ENCODE assay signal across 1 cellular context in the genomic region with DNA sequence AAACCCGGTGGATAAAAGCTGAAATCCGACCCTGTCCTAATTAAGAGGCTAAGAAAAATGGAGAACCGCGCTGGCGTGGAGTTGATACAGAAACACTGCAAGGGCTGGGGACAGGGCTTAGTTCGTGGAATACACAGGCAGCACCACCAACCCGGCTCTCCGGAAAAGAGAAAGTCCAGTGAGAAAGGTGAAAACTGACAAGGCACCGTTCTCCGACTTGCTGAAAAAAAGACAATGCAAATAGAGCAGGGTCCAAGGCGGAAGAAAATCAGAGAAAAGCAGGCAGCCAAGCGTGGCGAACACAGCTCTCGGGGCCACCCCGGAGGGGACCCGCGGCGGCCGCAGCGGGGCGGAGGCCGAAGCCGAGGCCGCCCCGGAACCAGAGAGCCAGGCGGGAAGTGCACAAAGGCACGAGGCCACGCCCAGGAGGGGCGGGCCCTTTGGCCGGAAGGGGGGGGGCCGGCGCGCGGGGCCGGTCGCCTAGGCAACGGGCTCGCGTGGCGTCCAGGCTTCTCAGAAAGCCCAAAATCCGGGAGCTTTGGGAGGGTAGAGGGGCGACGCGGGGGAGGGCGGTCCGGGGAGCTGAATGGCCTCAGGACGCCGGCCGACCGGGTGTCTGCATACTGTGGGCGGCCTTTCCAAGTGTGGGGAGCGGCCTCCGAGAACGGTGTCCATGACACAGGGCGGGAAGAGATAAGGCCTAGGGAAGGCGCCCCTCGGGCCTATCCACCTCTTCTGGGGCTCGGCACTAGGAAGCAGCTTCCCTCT.
A peak's percentile ranks its signal among the peaks of the same experiment; 100 is the strongest.
TF ChIP-seq lines count a peak whose summit lies in the region.

No MANE protein-coding gene starts in this region.

TF ChIP-seq in K562, 482 proteins besides CTCF, POLR2A, EP300 and RAD21 (continued from another document and continues in another):
- TF ChIP-seq, protein P1, sequence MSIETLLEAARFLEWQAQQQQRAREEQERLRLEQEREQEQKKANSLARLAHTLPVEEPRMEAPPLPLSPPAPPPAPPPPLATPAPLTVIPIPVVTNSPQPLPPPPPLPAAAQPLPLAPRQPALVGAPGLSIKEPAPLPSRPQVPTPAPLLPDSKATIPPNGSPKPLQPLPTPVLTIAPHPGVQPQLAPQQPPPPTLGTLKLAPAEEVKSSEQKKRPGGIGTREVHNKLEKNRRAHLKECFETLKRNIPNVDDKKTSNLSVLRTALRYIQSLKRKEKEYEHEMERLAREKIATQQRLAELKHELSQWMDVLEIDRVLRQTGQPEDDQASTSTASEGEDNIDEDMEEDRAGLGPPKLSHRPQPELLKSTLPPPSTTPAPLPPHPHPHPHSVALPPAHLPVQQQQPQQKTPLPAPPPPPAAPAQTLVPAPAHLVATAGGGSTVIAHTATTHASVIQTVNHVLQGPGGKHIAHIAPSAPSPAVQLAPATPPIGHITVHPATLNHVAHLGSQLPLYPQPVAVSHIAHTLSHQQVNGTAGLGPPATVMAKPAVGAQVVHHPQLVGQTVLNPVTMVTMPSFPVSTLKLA (conservative IDR thresholded peaks at IDR 0.05): peak; percentile 69 to 83
- peak; percentile 85 for TF ChIP-seq POLR2G (IDR thresholded peaks at IDR 0.05; ENCODE audit: low read depth, low read length)
- peak; percentile 51; the same call in 1 of the 2 replicates for TF ChIP-seq TFAP4 (CRISPR knock-in tag; IDR thresholded peaks at IDR 0.05; ENCODE audit: borderline replicate concordance)
- no peak for TF ChIP-seq USF2 (CRISPR knock-in tag; IDR thresholded peaks at IDR 0.05)
- TF ChIP-seq SIN3A (IDR thresholded peaks at IDR 0.05; ENCODE audit: borderline replicate concordance in 2 of 2, control insufficient read depth in 1 of 2, low read depth in 2 of 2, low read length in 2 of 2): 0 out of 4 replicates have a peak, but pooled peaks of 1 of the 2 experiments have one; percentile 12
- no peak for TF ChIP-seq ZBTB5 (IDR thresholded peaks at IDR 0.05)
- no peak for TF ChIP-seq ZNF431 (CRISPR knock-in tag; IDR thresholded peaks at IDR 0.05)
- TF ChIP-seq MAZ (CRISPR knock-in tag; conservative IDR thresholded peaks at IDR 0.05 in 1 of 2, IDR thresholded peaks at IDR 0.05 in 1 of 2): no peak; a peak in 1 of 4 replicates
- TF ChIP-seq NBN (IDR thresholded peaks at IDR 0.05; ENCODE audit: low read depth): peak; percentile 43; the same call in 1 of the 2 replicates
- TF ChIP-seq, protein P2, sequence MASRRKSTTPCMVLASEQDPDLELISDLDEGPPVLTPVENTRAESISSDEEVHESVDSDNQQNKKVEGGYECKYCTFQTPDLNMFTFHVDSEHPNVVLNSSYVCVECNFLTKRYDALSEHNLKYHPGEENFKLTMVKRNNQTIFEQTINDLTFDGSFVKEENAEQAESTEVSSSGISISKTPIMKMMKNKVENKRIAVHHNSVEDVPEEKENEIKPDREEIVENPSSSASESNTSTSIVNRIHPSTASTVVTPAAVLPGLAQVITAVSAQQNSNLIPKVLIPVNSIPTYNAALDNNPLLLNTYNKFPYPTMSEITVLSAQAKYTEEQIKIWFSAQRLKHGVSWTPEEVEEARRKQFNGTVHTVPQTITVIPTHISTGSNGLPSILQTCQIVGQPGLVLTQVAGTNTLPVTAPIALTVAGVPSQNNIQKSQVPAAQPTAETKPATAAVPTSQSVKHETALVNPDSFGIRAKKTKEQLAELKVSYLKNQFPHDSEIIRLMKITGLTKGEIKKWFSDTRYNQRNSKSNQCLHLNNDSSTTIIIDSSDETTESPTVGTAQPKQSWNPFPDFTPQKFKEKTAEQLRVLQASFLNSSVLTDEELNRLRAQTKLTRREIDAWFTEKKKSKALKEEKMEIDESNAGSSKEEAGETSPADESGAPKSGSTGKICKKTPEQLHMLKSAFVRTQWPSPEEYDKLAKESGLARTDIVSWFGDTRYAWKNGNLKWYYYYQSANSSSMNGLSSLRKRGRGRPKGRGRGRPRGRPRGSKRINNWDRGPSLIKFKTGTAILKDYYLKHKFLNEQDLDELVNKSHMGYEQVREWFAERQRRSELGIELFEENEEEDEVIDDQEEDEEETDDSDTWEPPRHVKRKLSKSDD (conservative IDR thresholded peaks at IDR 0.05; ENCODE audit: low read length): no peak
- TF ChIP-seq ZNF444 (CRISPR knock-in tag; IDR thresholded peaks at IDR 0.05): no peak
- peak; percentile 48; the same call in 1 of the 2 replicates for TF ChIP-seq SIN3B (IDR thresholded peaks at IDR 0.05; ENCODE audit: low read depth)
- TF ChIP-seq, protein P3, sequence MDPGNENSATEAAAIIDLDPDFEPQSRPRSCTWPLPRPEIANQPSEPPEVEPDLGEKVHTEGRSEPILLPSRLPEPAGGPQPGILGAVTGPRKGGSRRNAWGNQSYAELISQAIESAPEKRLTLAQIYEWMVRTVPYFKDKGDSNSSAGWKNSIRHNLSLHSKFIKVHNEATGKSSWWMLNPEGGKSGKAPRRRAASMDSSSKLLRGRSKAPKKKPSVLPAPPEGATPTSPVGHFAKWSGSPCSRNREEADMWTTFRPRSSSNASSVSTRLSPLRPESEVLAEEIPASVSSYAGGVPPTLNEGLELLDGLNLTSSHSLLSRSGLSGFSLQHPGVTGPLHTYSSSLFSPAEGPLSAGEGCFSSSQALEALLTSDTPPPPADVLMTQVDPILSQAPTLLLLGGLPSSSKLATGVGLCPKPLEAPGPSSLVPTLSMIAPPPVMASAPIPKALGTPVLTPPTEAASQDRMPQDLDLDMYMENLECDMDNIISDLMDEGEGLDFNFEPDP (CRISPR knock-in tag; IDR thresholded peaks at IDR 0.05): no peak
- peak; percentile 36; the same call in 1 of the 2 replicates for TF ChIP-seq EGR1 (conservative IDR thresholded peaks at IDR 0.05)
- no peak for TF ChIP-seq HOMEZ (CRISPR knock-in tag; IDR thresholded peaks at IDR 0.05)
- peak; percentile 67 for TF ChIP-seq RBBP5 (IDR thresholded peaks at IDR 0.05; ENCODE audit: borderline replicate concordance, insufficient read depth, low read length, poor library complexity, severe bottlenecking)
- TF ChIP-seq, protein P4, sequence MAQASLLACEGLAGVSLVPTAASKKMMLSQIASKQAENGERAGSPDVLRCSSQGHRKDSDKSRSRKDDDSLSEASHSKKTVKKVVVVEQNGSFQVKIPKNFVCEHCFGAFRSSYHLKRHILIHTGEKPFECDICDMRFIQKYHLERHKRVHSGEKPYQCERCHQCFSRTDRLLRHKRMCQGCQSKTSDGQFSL (CRISPR knock-in tag; IDR thresholded peaks at IDR 0.05): peak; percentile 92
- TF ChIP-seq, protein P4 (tag; IDR thresholded peaks at IDR 0.05): peak in 1 of 2 experiments; percentile 93; a peak in 2 of 4 replicates
- TF ChIP-seq ZNF174 (CRISPR knock-in tag; IDR thresholded peaks at IDR 0.05): no peak
- no peak for TF ChIP-seq POLR2AphosphoS2 (IDR thresholded peaks at IDR 0.05; ENCODE audit: low read length)
- TF ChIP-seq, protein P5, sequence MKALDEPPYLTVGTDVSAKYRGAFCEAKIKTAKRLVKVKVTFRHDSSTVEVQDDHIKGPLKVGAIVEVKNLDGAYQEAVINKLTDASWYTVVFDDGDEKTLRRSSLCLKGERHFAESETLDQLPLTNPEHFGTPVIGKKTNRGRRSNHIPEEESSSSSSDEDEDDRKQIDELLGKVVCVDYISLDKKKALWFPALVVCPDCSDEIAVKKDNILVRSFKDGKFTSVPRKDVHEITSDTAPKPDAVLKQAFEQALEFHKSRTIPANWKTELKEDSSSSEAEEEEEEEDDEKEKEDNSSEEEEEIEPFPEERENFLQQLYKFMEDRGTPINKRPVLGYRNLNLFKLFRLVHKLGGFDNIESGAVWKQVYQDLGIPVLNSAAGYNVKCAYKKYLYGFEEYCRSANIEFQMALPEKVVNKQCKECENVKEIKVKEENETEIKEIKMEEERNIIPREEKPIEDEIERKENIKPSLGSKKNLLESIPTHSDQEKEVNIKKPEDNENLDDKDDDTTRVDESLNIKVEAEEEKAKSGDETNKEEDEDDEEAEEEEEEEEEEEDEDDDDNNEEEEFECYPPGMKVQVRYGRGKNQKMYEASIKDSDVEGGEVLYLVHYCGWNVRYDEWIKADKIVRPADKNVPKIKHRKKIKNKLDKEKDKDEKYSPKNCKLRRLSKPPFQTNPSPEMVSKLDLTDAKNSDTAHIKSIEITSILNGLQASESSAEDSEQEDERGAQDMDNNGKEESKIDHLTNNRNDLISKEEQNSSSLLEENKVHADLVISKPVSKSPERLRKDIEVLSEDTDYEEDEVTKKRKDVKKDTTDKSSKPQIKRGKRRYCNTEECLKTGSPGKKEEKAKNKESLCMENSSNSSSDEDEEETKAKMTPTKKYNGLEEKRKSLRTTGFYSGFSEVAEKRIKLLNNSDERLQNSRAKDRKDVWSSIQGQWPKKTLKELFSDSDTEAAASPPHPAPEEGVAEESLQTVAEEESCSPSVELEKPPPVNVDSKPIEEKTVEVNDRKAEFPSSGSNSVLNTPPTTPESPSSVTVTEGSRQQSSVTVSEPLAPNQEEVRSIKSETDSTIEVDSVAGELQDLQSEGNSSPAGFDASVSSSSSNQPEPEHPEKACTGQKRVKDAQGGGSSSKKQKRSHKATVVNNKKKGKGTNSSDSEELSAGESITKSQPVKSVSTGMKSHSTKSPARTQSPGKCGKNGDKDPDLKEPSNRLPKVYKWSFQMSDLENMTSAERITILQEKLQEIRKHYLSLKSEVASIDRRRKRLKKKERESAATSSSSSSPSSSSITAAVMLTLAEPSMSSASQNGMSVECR (CRISPR knock-in tag; IDR thresholded peaks at IDR 0.05): peak; percentile 80; the same call in 1 of the 2 replicates
- peak in 1 of 2 experiments; percentile 92; a peak in 2 of 4 replicates for TF ChIP-seq ZNF639 (CRISPR knock-in tag; conservative IDR thresholded peaks at IDR 0.05 in 1 of 2, IDR thresholded peaks at IDR 0.05 in 1 of 2)
- 0 out of 2 replicates have a peak, but pooled peaks have one; percentile 35 for TF ChIP-seq GATAD2B (IDR thresholded peaks at IDR 0.05; ENCODE audit: borderline replicate concordance)
- peak in 1 of 2 experiments; percentile 71; a peak in 1 of 4 replicates for TF ChIP-seq CSDE1 (IDR thresholded peaks at IDR 0.05)
- peak; percentile 67 for TF ChIP-seq POLR2B (IDR thresholded peaks at IDR 0.05; ENCODE audit: low read depth, partially characterized antibody)
- 0 out of 2 replicates have a peak, but pooled peaks have one; percentile 4 for TF ChIP-seq BHLHE40 (IDR thresholded peaks at IDR 0.05; ENCODE audit: low read length)
- TF ChIP-seq, protein P6, sequence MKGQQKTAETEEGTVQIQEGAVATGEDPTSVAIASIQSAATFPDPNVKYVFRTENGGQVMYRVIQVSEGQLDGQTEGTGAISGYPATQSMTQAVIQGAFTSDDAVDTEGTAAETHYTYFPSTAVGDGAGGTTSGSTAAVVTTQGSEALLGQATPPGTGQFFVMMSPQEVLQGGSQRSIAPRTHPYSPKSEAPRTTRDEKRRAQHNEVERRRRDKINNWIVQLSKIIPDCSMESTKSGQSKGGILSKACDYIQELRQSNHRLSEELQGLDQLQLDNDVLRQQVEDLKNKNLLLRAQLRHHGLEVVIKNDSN (CRISPR knock-in tag; IDR thresholded peaks at IDR 0.05): peak; percentile 34
